Comparison of ENCODE assay signal across 10 cellular contexts in genomic region chr2:11482473-11483031, GRCh38. TPM values are rescaled to one million over a fixed set of nuclear protein-coding genes. Genes with fewer than 3 reads are reported as not detected.
DNase-seq lines count a peak whose midpoint lies in the region; ATAC-seq lines count a peak whose summit lies in the region.
"Had no signal": no experiment of that assay in that cellular context is flagged by ENCODE, and none has a peak within 500 bp of the region (broad histone marks: within the 10 kb centered on the region; RNA-seq: fewer than 3 reads in every experiment).

No MANE protein-coding gene starts in this region.

- H2AK5ac ChIP-seq in mesenchymal stem cell (ENCODE audit: low read length, severe bottlenecking) = no peak overlapping the region

- no peak overlapping the region for H2BK12ac ChIP-seq in mesenchymal stem cell (ENCODE audit: low read length in 2 of 2)

- H2BK15ac ChIP-seq in mesenchymal stem cell (ENCODE audit: low read depth, poor library complexity, severe bottlenecking) = peak overlapping the region; percentile 78

- no peak overlapping the region for H3K14ac ChIP-seq in mesenchymal stem cell (ENCODE audit: low read length in 2 of 2)

- H3K9ac ChIP-seq in mesenchymal stem cell (ENCODE audit: low read length) = peak overlapping the region; percentile 41

- peaks cover 60 to 73% of the 10 kb centered on the region in 2 experiments for H3K27me3 ChIP-seq in mesenchymal stem cell (ENCODE audit: control insufficient read depth in 1 of 2, insufficient read depth in 1 of 2, low read length in 2 of 2)

- WGBS in mesenchymal stem cell = 1% methylated on average over 32 of the region's 69 CpGs
- 2% methylated on average over 69 of the region's 69 CpGs for WGBS in urinary bladder

- H3K4me2 ChIP-seq in mesenchymal stem cell (ENCODE audit: low read length, poor library complexity, severe bottlenecking) = peak overlapping the region; percentile 99

- peak; percentile 22 to 42 for ATAC-seq in activated T-cell treated with anti-CD3 and anti-CD28 coated beads, Interleukin-2, amount 50 U/mL, for 4 hours
- ATAC-seq in GM21528 (IDR thresholded peaks at IDR 0.05; ENCODE audit: low FRiP score, unreplicated experiment) = no peak

- H4K8ac ChIP-seq in mesenchymal stem cell (ENCODE audit: low read length) = peak overlapping the region; percentile 59

- no peak overlapping the region for H4K91ac ChIP-seq in mesenchymal stem cell (ENCODE audit: low read length)

- no peaks in the 10 kb centered on the region for H3K9me3 Mint-ChIP-seq in activated T-cell treated with anti-CD3 and anti-CD28 coated beads, Interleukin-2, amount 50 U/mL, for 4 hours
- no peaks in the 10 kb centered on the region for H3K9me3 Mint-ChIP-seq in activated T-cell treated with anti-CD3 and anti-CD28 coated beads, Interleukin-2, amount 50 U/mL, for 24 hours
- H3K9me3 Mint-ChIP-seq: T-helper 1 cell treated with Interleukin-12 subunit alpha and Interleukin-12 subunit beta and Interleukin-4 antibody, amounts not matched to agents 30 μg/mL and 1 μg/mL, for 36 hours had no signal

- peak overlapping the region; percentile 75 for H2BK120ac ChIP-seq in mesenchymal stem cell (ENCODE audit: low read depth, low read length)

- H2BK5ac ChIP-seq in mesenchymal stem cell (ENCODE audit: low read depth, low read length, poor library complexity, severe bottlenecking) = no peak overlapping the region

- H3K79me1 ChIP-seq in mesenchymal stem cell (replicated peaks; ENCODE audit: low read length, poor library complexity, severe bottlenecking) = no peaks in the 10 kb centered on the region

- H3K4me1 ChIP-seq in mesenchymal stem cell (ENCODE audit: control insufficient read depth, insufficient read depth, low read depth, low read length) (peaks cover 16% of the 10 kb centered on the region), urinary bladder (ENCODE audit: insufficient read depth) (peaks cover 2% of the 10 kb centered on the region)

- H3K4me3 Mint-ChIP-seq in activated T-cell treated with anti-CD3 and anti-CD28 coated beads, Interleukin-2, amount 50 U/mL, for 4 hours = no peak overlapping the region
- no peak overlapping the region for H3K4me3 Mint-ChIP-seq in activated T-cell treated with anti-CD3 and anti-CD28 coated beads, Interleukin-2, amount 50 U/mL, for 24 hours

- no peaks in the 10 kb centered on the region for H3K36me3 Mint-ChIP-seq in activated T-cell treated with anti-CD3 and anti-CD28 coated beads, Interleukin-2, amount 50 U/mL, for 4 hours (ENCODE audit: insufficient read depth)
- no peaks in the 10 kb centered on the region for H3K36me3 Mint-ChIP-seq in activated T-cell treated with anti-CD3 and anti-CD28 coated beads, Interleukin-2, amount 50 U/mL, for 24 hours (ENCODE audit: low read depth)

- H3K27ac Mint-ChIP-seq in activated T-cell treated with anti-CD3 and anti-CD28 coated beads, Interleukin-2, amount 50 U/mL, for 24 hours = no peak overlapping the region
- H3K27ac Mint-ChIP-seq: CD14-positive monocyte; T-helper 1 cell treated with Interleukin-12 subunit alpha and Interleukin-12 subunit beta and Interleukin-4 antibody, amounts not matched to agents 30 μg/mL and 1 μg/mL, for 36 hours had no signal

- H3K27ac ChIP-seq in mesenchymal stem cell (ENCODE audit: low read length, poor library complexity, severe bottlenecking) (no peak overlapping the region), urinary bladder (ENCODE audit: low read depth) (no peak overlapping the region)

- peaks cover 60% of the 10 kb centered on the region for H3K27me3 Mint-ChIP-seq in activated T-cell treated with anti-CD3 and anti-CD28 coated beads, Interleukin-2, amount 50 U/mL, for 4 hours (ENCODE audit: low read depth)
- peaks cover 73% of the 10 kb centered on the region for H3K27me3 Mint-ChIP-seq in activated T-cell treated with anti-CD3 and anti-CD28 coated beads, Interleukin-2, amount 50 U/mL, for 24 hours

- H3K9me3 ChIP-seq in mesenchymal stem cell (ENCODE audit: control insufficient read depth, low read length) = no peaks in the 10 kb centered on the region

- peaks cover 6% of the 10 kb centered on the region for H3K4me1 Mint-ChIP-seq in activated T-cell treated with anti-CD3 and anti-CD28 coated beads, Interleukin-2, amount 50 U/mL, for 4 hours (ENCODE audit: low read depth)
- H3K4me1 Mint-ChIP-seq in activated T-cell treated with anti-CD3 and anti-CD28 coated beads, Interleukin-2, amount 50 U/mL, for 24 hours (ENCODE audit: low read depth) = peaks cover 6% of the 10 kb centered on the region

- peak overlapping the region in 1 of 2 experiments; percentile 63 for H3K18ac ChIP-seq in mesenchymal stem cell (ENCODE audit: low read depth in 1 of 2, low read length in 2 of 2)

- H2AFZ ChIP-seq in mesenchymal stem cell (ENCODE audit: low read depth, low read length) = no peak overlapping the region

- DNase-seq in activated T-cell treated with anti-CD3 and anti-CD28 coated beads, Interleukin-2, amount 50 U/mL, for 4 hours = no peak
- no peak for DNase-seq in activated T-cell treated with anti-CD3 and anti-CD28 coated beads, Interleukin-2, amount 50 U/mL, for 24 hours
- DNase-seq in ecto neural progenitor cell (ENCODE audit: low spot score) = peak; percentile 94
- no peak for DNase-seq in mesenchymal stem cell
- DNase-seq in stimulated activated naive CD4-positive, alpha-beta T cell (lab: John Stamatoyannopoulos, UW) = no peak
- DNase-seq in activated T-cell treated with anti-CD3 and anti-CD28 coated beads for 4 hours = no peak

- peak overlapping the region in 1 of 2 experiments; percentile 37 for H3K23ac ChIP-seq in mesenchymal stem cell (ENCODE audit: low read length in 2 of 2)

- H3K4me3 ChIP-seq in mesenchymal stem cell (ENCODE audit: insufficient read depth in 1 of 2, low read depth in 1 of 2, low read length in 2 of 2) (peak overlapping the region; percentile 69 to 79), urinary bladder (ENCODE audit: low read depth, low read length) (peak overlapping the region; percentile 51)

- H3K4ac ChIP-seq in mesenchymal stem cell (ENCODE audit: low read depth in 1 of 2, low read length in 2 of 2) = no peak overlapping the region

- H3K36me3 ChIP-seq in mesenchymal stem cell (ENCODE audit: control insufficient read depth in 1 of 2, insufficient read depth in 2 of 2, low read depth in 1 of 2, low read length in 2 of 2) (peaks cover 0 to 3% of the 10 kb centered on the region in 2 experiments), urinary bladder (ENCODE audit: insufficient read depth) (no peaks in the 10 kb centered on the region)

RNA-seq across cellular contexts. Expression of gene E2F6, which starts 16.6 kb away (rescaled TPM):
- 10 to 100 TPM; 21.8 to 23.7 (median 23.2) TPM for total RNA-seq in activated T-cell treated with anti-CD3 and anti-CD28 coated beads, Interleukin-2, amount 50 U/mL, for 4 hours
- polyA plus RNA-seq in mesenchymal stem cell (2013, experiment 1 of 2) = 11.7 TPM
- 12.0 TPM for polyA plus RNA-seq in mesenchymal stem cell (2013, experiment 2 of 2)
- 16.0 TPM for total RNA-seq in urinary bladder
- polyA plus RNA-seq in urinary bladder = 12.1 TPM

RNA-seq across cellular contexts. Expression of gene GREB1, which starts 51.3 kb away (rescaled TPM):
- under 1 TPM; 0.32 to 0.33 (median 0.33) TPM for total RNA-seq in activated T-cell treated with anti-CD3 and anti-CD28 coated beads, Interleukin-2, amount 50 U/mL, for 4 hours
- 1.9 TPM for polyA plus RNA-seq in mesenchymal stem cell (2013, experiment 1 of 2)
- 1.9 TPM for polyA plus RNA-seq in mesenchymal stem cell (2013, experiment 2 of 2)
- 9.1 TPM for total RNA-seq in urinary bladder
- polyA plus RNA-seq in urinary bladder = 0.86 TPM
- polyA plus RNA-seq: CD14-positive monocyte had no signal
